Comparison of ENCODE assay signal across 27 cellular contexts in genomic region chr10:1124796-1125195, GRCh38.
"Had no signal": no experiment of that assay in that cellular context is flagged by ENCODE, and none has a peak within 500 bp of the region (broad histone marks: within the 10 kb centered on the region; RNA-seq: fewer than 3 reads in every experiment).

No MANE protein-coding gene starts in this region.

- H3K36me3 ChIP-seq: breast epithelium had no signal

- H3K4me1 ChIP-seq: breast epithelium, testis had no signal

- H3K9me3 Mint-ChIP-seq: activated CD4-positive, alpha-beta T cell treated with anti-CD3 and anti-CD28 coated beads, Interleukin-2, amount 10 ng/mL, durations not matched to agents 24 days and 14 days; activated CD8-positive, alpha-beta T cell treated with anti-CD3 and anti-CD28 coated beads for 36 hours; activated naive CD4-positive, alpha-beta T cell treated with anti-CD3 and anti-CD28 coated beads, Interleukin-2, amount 10 ng/mL, durations not matched to agents 7 days and 5 days; activated T-cell treated with anti-CD3 and anti-CD28 coated beads, Interleukin-2, amount 50 U/mL, for 72 hours; central memory CD8-positive, alpha-beta T cell; natural killer cell treated with Interleukin-12 subunit alpha and Interleukin-12 subunit beta and Interleukin-15 and Interleukin-18, amount 100 ng/mL, for 72 hours had no signal

- H3K9me3 ChIP-seq: breast epithelium, gastrocnemius medialis, mucosa of descending colon, ovary, testis, transverse colon had no signal

- ATAC-seq: activated CD8-positive, alpha-beta T cell treated with anti-CD3 and anti-CD28 coated beads for 36 hours; activated T-cell treated with anti-CD3 and anti-CD28 coated beads, Interleukin-2, amount 50 U/mL, for 72 hours; gastrocnemius medialis; left cardiac atrium; left ventricle myocardium superior; mucosa of descending colon; natural killer cell treated with Interleukin-12 subunit alpha and Interleukin-12 subunit beta and Interleukin-15 and Interleukin-18, amount 100 ng/mL, for 72 hours; sciatic nerve; stimulated activated naive CD8-positive, alpha-beta T cell treated with anti-CD3 and anti-CD28 coated beads, Interleukin-15, Interleukin-2, amounts not matched to agents 100 U/mL and 50 U/mL, for 24 hours had no signal

- H3K4me3 ChIP-seq: breast epithelium, gastrocnemius medialis, mucosa of descending colon, ovary, skin epidermis, testis, transverse colon had no signal

- DNase-seq: activated CD4-positive, alpha-beta T cell treated with anti-CD3 and anti-CD28 coated beads, Interleukin-2, amount 10 ng/mL, durations not matched to agents 24 days and 14 days; activated CD4-positive, CD25-positive, alpha-beta regulatory T cell treated with anti-CD3 and anti-CD28 coated beads, Interleukin-2, amount 50 U/mL, for 72 hours; activated CD8-positive, alpha-beta T cell treated with anti-CD3 and anti-CD28 coated beads for 36 hours; activated effector memory CD4-positive, alpha-beta T cell treated with Interleukin-2 at 50 U/mL for 16 hours; activated naive CD4-positive, alpha-beta T cell treated with anti-CD3 and anti-CD28 coated beads, Interleukin-2, amount 10 ng/mL, durations not matched to agents 7 days and 5 days; activated T-cell treated with anti-CD3 and anti-CD28 coated beads, Interleukin-2, amount 50 U/mL, for 72 hours; effector CD8-positive, alpha-beta T cell; erythroblast; gastrocnemius medialis; glutamatergic neuron; left cardiac atrium; left ventricle myocardium superior; mucosa of descending colon; ovary; retina; stimulated activated CD4-positive, alpha-beta T cell treated with anti-CD3 and anti-CD28 coated beads, Interleukin-12 subunit alpha, Interleukin-12 subunit beta, amount 100 ng/mL, for 4 hours; stimulated activated CD4-positive, alpha-beta T cell treated with anti-CD3 and anti-CD28 coated beads, Interleukin-4, amount 100 ng/mL, for 1 hour; stimulated activated naive CD8-positive, alpha-beta T cell treated with anti-CD3 and anti-CD28 coated beads, Interleukin-15, Interleukin-2, amounts not matched to agents 100 U/mL and 50 U/mL, for 24 hours; T-helper 2 cell; testis; transverse colon had no signal

- H3K27ac ChIP-seq: breast epithelium, gastrocnemius medialis, ovary, skin epidermis, testis, transverse colon had no signal

- H3K27me3 ChIP-seq: breast epithelium, gastrocnemius medialis, ovary, testis, transverse colon had no signal

- H3K4me3 Mint-ChIP-seq: activated CD4-positive, alpha-beta T cell treated with anti-CD3 and anti-CD28 coated beads, Interleukin-2, amount 10 ng/mL, durations not matched to agents 24 days and 14 days; activated CD8-positive, alpha-beta T cell treated with anti-CD3 and anti-CD28 coated beads for 36 hours; activated naive CD4-positive, alpha-beta T cell treated with anti-CD3 and anti-CD28 coated beads, Interleukin-2, amount 10 ng/mL, durations not matched to agents 7 days and 5 days; activated T-cell treated with anti-CD3 and anti-CD28 coated beads, Interleukin-2, amount 50 U/mL, for 72 hours; central memory CD8-positive, alpha-beta T cell; natural killer cell treated with Interleukin-12 subunit alpha and Interleukin-12 subunit beta and Interleukin-15 and Interleukin-18, amount 100 ng/mL, for 72 hours had no signal

- H3K27me3 Mint-ChIP-seq: activated CD4-positive, alpha-beta T cell treated with anti-CD3 and anti-CD28 coated beads, Interleukin-2, amount 10 ng/mL, durations not matched to agents 24 days and 14 days; activated CD8-positive, alpha-beta T cell treated with anti-CD3 and anti-CD28 coated beads for 36 hours; activated naive CD4-positive, alpha-beta T cell treated with anti-CD3 and anti-CD28 coated beads, Interleukin-2, amount 10 ng/mL, durations not matched to agents 7 days and 5 days; central memory CD8-positive, alpha-beta T cell; natural killer cell treated with Interleukin-12 subunit alpha and Interleukin-12 subunit beta and Interleukin-15 and Interleukin-18, amount 100 ng/mL, for 72 hours; progenitor cell of endocrine pancreas had no signal

- H3K27ac Mint-ChIP-seq: activated CD4-positive, alpha-beta T cell treated with anti-CD3 and anti-CD28 coated beads, Interleukin-2, amount 10 ng/mL, durations not matched to agents 24 days and 14 days; activated naive CD4-positive, alpha-beta T cell treated with anti-CD3 and anti-CD28 coated beads, Interleukin-2, amount 10 ng/mL, durations not matched to agents 7 days and 5 days; activated T-cell treated with anti-CD3 and anti-CD28 coated beads, Interleukin-2, amount 50 U/mL, for 72 hours; progenitor cell of endocrine pancreas had no signal
